Comparison of ENCODE assay signal across 8 cellular contexts in the genomic region with DNA sequence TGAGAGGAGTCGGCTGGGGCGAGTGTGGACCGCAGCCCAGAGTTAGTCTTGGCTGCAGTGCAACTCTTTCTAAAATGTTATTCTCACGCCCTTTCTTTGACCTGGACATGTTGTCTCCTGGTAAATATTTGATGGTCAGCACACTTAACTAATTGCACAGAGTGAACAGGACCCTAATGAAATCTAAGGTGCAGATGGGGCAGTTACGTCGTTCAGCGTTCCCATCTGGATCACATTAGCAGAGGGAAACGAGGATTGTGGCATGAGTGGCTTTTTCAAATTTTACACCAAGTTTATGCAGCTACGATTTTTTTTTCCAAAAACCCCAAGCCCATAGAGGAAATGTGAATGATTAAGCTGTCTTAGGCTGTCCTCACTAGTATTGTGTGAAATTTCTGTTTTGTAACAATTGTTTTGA. TPM values are rescaled to one million over a fixed set of nuclear protein-coding genes. Genes with fewer than 3 reads are reported as not detected.
DNase-seq lines count a peak whose midpoint lies in the region; ATAC-seq and TF ChIP-seq lines count a peak whose summit lies in the region.

No MANE protein-coding gene starts in this region.

- ATAC-seq in GM21723 (IDR thresholded peaks at IDR 0.05; ENCODE audit: unreplicated experiment) (no peak), GM18907 (IDR thresholded peaks at IDR 0.05; ENCODE audit: unreplicated experiment) (no peak)

- H3K4me1 ChIP-seq in colonic mucosa = no peaks in the 10 kb centered on the region
- H3K4me1 ChIP-seq in mucosa of rectum (ENCODE audit: control insufficient read depth in 2 of 2, insufficient read depth in 2 of 2, low read length in 2 of 2) = peaks cover 19 to 21% of the 10 kb centered on the region in 2 donors

- H3K36me3 ChIP-seq in KOPT-K1 (ENCODE audit: insufficient read depth, low read length) (no peaks in the 10 kb centered on the region), colonic mucosa (no peaks in the 10 kb centered on the region), mucosa of rectum (ENCODE audit: control insufficient read depth in 2 of 2, insufficient read depth in 2 of 2, low read length in 2 of 2) (no peaks in the 10 kb centered on the region)

- H3K9me3 ChIP-seq in KOPT-K1 (ENCODE audit: insufficient read depth, low read length, poor library complexity, severe bottlenecking) (no peaks in the 10 kb centered on the region), colonic mucosa (no peaks in the 10 kb centered on the region), mucosa of rectum (ENCODE audit: control insufficient read depth in 2 of 2, low read length in 2 of 2) (no peaks in the 10 kb centered on the region)

- peak overlapping the region; percentile 78 to 97 for H3K9ac ChIP-seq in colonic mucosa (ENCODE audit: low read depth in 2 of 2, low read length in 2 of 2)
- H3K9ac ChIP-seq in mucosa of rectum (ENCODE audit: low read depth in 1 of 2, low read length in 2 of 2) = peak overlapping the region; percentile 66 to 69

- H3K4me3 ChIP-seq in colonic mucosa (peak overlapping the region; percentile 77), mucosa of rectum (ENCODE audit: low read length in 2 of 2) (peak overlapping the region; percentile 73 to 82)

- DNase-seq in AG08396 (ENCODE audit: low spot score) (peak; percentile 27), colonic mucosa (no peak), iPS-NIHi11 (ENCODE audit: low spot score) (no peak), pons (ENCODE audit: low spot score) (no peak)

- intact Hi-C loops in colonic mucosa (cut with DNase I) = no loop called here

- H3K27ac ChIP-seq in KOPT-K1 (ENCODE audit: low read depth, low read length, poor library complexity, severe bottlenecking) (peak overlapping the region; percentile 78), colonic mucosa (peak overlapping the region; percentile 93), mucosa of rectum (ENCODE audit: low read depth in 2 of 2, low read length in 2 of 2) (peak overlapping the region; percentile 82 to 97)

- H3K27me3 ChIP-seq in colonic mucosa = no peaks in the 10 kb centered on the region
- H3K27me3 ChIP-seq in mucosa of rectum (ENCODE audit: control insufficient read depth in 2 of 2, insufficient read depth in 2 of 2, low read length in 2 of 2) = no peaks in the 10 kb centered on the region

- no peak for TF ChIP-seq CTCF in colonic mucosa (IDR thresholded peaks at IDR 0.05)

RNA-seq across cellular contexts. Expression of gene C9orf85, which starts 0.5 kb away (rescaled TPM):
- 10 to 100 TPM; 12.2 to 12.5 TPM for total RNA-seq in colonic mucosa

RNA-seq across cellular contexts. Expression of gene ABHD17B, which starts 0.9 kb away (rescaled TPM):
- total RNA-seq in colonic mucosa = 10 to 100 TPM; 20.6 to 33.6 TPM
